Comparison of ENCODE assay signal across 1 cellular context in genomic region chr1:145796753-145797152, GRCh38.
TF ChIP-seq lines count a peak whose summit lies in the region.

No MANE protein-coding gene starts in this region.

TF ChIP-seq in K562, 482 proteins besides CTCF, POLR2A, EP300 and RAD21 (continued from another document):
- no peak for TF ChIP-seq PBX2 (CRISPR knock-in tag; IDR thresholded peaks at IDR 0.05; ENCODE audit: low read depth)
- no peak for TF ChIP-seq PBX2 (tag; conservative IDR thresholded peaks at IDR 0.05; ENCODE audit: low read depth)
- no peak for TF ChIP-seq MCM7 (IDR thresholded peaks at IDR 0.05)
- TF ChIP-seq CHCHD3 (CRISPR knock-in tag; IDR thresholded peaks at IDR 0.05), result no peak
- peak; percentile 87 for TF ChIP-seq TRIM28 (IDR thresholded peaks at IDR 0.05)
- no peak for TF ChIP-seq CHD2 (IDR thresholded peaks at IDR 0.05; ENCODE audit: low read depth, low read length)
- peak; percentile 49 for TF ChIP-seq ZNF280A (IDR thresholded peaks at IDR 0.05; ENCODE audit: low read depth, partially characterized antibody)
- no peak for TF ChIP-seq ZNF449 (CRISPR knock-in tag; IDR thresholded peaks at IDR 0.05)
- TF ChIP-seq NCOR1 (IDR thresholded peaks at IDR 0.05), result no peak
- TF ChIP-seq CBX3 (IDR thresholded peaks at IDR 0.05; ENCODE audit: borderline replicate concordance in 1 of 2, low read length in 2 of 2), result 0 out of 3 replicates have a peak, but pooled peaks of 1 of the 2 experiments have one; percentile 18
- TF ChIP-seq TRIM24 (IDR thresholded peaks at IDR 0.05), result peak in 1 of 2 experiments; percentile 40; a peak in 1 of 4 replicates
